ENCODE assay signal across 29 cellular contexts in the genomic region with DNA sequence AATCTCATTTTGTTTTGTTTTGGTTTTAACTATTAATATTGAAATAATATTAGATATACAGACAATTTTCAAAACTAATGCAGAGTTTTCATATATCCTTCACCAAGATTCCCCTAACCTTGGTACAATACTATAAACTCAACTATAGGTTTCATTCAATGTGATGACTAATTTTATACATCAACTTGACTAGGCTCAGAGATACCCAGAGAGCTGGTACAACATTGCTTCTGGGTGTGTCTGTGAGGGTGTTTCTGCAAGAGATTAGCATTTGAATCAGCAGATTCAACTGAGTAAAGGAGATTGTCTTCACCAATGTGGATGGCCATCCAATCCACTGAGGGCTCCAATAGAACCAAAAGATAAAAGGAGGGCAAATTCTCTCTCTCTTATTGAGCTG.
"Had no signal": no experiment of that assay in that cellular context is flagged by ENCODE, and none has a peak within 500 bp of the region (broad histone marks: within the 10 kb centered on the region; RNA-seq: fewer than 3 reads in every experiment).

No MANE protein-coding gene starts in this region.

- H3K27me3 ChIP-seq: neural progenitor cell, ovary, right lobe of liver, sigmoid colon, stomach, thyroid gland, tibial nerve, upper lobe of left lung, vagina had no signal

- FAIRE-seq: small intestine, urothelium cell line had no signal

- H3K36me3 Mint-ChIP-seq: natural killer cell; neural progenitor cell; stimulated activated naive B cell treated with anti-CD40 and anti-IgM and Interleukin-4, amounts not matched to agents 10 μg/mL and 1 μg/mL and 100 μg/mL, for 72 hours had no signal

- ATAC-seq: naive thymus-derived CD4-positive, alpha-beta T cell; natural killer cell; psoas muscle; right cardiac atrium; right lobe of liver; stimulated activated naive B cell treated with anti-CD40 and anti-IgM and Interleukin-4, amounts not matched to agents 10 μg/mL and 1 μg/mL and 100 μg/mL, for 72 hours had no signal

- H3K27ac Mint-ChIP-seq: naive thymus-derived CD4-positive, alpha-beta T cell; natural killer cell; nephron; neural progenitor cell; progenitor cell of endocrine pancreas; stimulated activated naive B cell treated with anti-CD40 and anti-IgM and Interleukin-4, amounts not matched to agents 10 μg/mL and 1 μg/mL and 100 μg/mL, for 72 hours; stimulated activated naive CD8-positive, alpha-beta T cell treated with anti-CD3 and anti-CD28 coated beads, Interleukin-15, Interleukin-2, amounts not matched to agents 100 ng/mL and 50 ng/mL, for 24 hours had no signal

- H3K4me3 Mint-ChIP-seq: naive thymus-derived CD4-positive, alpha-beta T cell; natural killer cell; nephron; neural progenitor cell; stimulated activated naive B cell treated with anti-CD40 and anti-IgM and Interleukin-4, amounts not matched to agents 10 μg/mL and 1 μg/mL and 100 μg/mL, for 72 hours; stimulated activated naive CD8-positive, alpha-beta T cell treated with anti-CD3 and anti-CD28 coated beads, Interleukin-15, Interleukin-2, amounts not matched to agents 100 ng/mL and 50 ng/mL, for 24 hours had no signal

- H3K9ac ChIP-seq: neural progenitor cell, parathyroid adenoma had no signal

- H3K4me3 ChIP-seq: neural progenitor cell, ovary, psoas muscle, right lobe of liver, sigmoid colon, stomach, thoracic aorta, thyroid gland, tibial nerve, upper lobe of left lung, vagina had no signal

- H2AFZ ChIP-seq: neural progenitor cell, parathyroid adenoma had no signal

- H3K4me2 ChIP-seq: neural progenitor cell had no signal

- H3K27me3 Mint-ChIP-seq: progenitor cell of endocrine pancreas; stimulated activated naive B cell treated with anti-CD40 and anti-IgM and Interleukin-4, amounts not matched to agents 10 μg/mL and 1 μg/mL and 100 μg/mL, for 72 hours; stimulated activated naive CD8-positive, alpha-beta T cell treated with anti-CD3 and anti-CD28 coated beads, Interleukin-15, Interleukin-2, amounts not matched to agents 100 ng/mL and 50 ng/mL, for 24 hours had no signal

- H3K9me3 Mint-ChIP-seq: natural killer cell; nephron; stimulated activated naive B cell treated with anti-CD40 and anti-IgM and Interleukin-4, amounts not matched to agents 10 μg/mL and 1 μg/mL and 100 μg/mL, for 72 hours; stimulated activated naive CD8-positive, alpha-beta T cell treated with anti-CD3 and anti-CD28 coated beads, Interleukin-15, Interleukin-2, amounts not matched to agents 100 ng/mL and 50 ng/mL, for 24 hours had no signal

- H3K36me3 ChIP-seq: neural progenitor cell, ovary, right lobe of liver, sigmoid colon, stomach, thoracic aorta, thyroid gland, tibial nerve, upper lobe of left lung, vagina had no signal

- H3K4me1 ChIP-seq: neural progenitor cell, parathyroid adenoma, psoas muscle, right lobe of liver, sigmoid colon, stomach, thyroid gland, tibial nerve, upper lobe of left lung, vagina had no signal

- H3K27ac ChIP-seq: neural progenitor cell, ovary, parathyroid adenoma, psoas muscle, right lobe of liver, sigmoid colon, stomach, thoracic aorta, thyroid gland, tibial nerve, upper lobe of left lung, vagina had no signal

- H3K4me1 Mint-ChIP-seq: nephron; stimulated activated naive B cell treated with anti-CD40 and anti-IgM and Interleukin-4, amounts not matched to agents 10 μg/mL and 1 μg/mL and 100 μg/mL, for 72 hours had no signal

- DNase-seq: naive thymus-derived CD4-positive, alpha-beta T cell; natural killer cell; occipital lobe; ovary; posterior cingulate gyrus; psoas muscle; right cardiac atrium; right lobe of liver; sigmoid colon; small intestine; stimulated activated CD4-positive, alpha-beta T cell treated with anti-CD3 and anti-CD28 coated beads, Interleukin-15, amount 100 ng/mL, for 24 hours; stimulated activated CD4-positive, alpha-beta T cell treated with anti-CD3 and anti-CD28 coated beads, Interleukin-2, amount 100 ng/mL, for 24 hours; stimulated activated CD4-positive, alpha-beta T cell treated with anti-CD3 and anti-CD28 coated beads, Interleukin-2, amount 100 ng/mL, for 48 hours; stimulated activated CD4-positive, alpha-beta T cell treated with anti-CD3 and anti-CD28 coated beads, Interleukin-4, amount 100 ng/mL, for 24 hours; stimulated activated naive B cell treated with anti-CD40 and anti-IgM and Interleukin-4, amounts not matched to agents 10 μg/mL and 1 μg/mL and 100 μg/mL, for 72 hours; stimulated activated naive CD4-positive, alpha-beta T cell treated with Interleukin-2 at 50 U/mL for 16 hours; stomach; thyroid gland; trophoblast cell; upper lobe of left lung had no signal

- H3K79me2 ChIP-seq: parathyroid adenoma had no signal

- H3K9me3 ChIP-seq: ovary, psoas muscle, right lobe of liver, sigmoid colon, stomach, thoracic aorta, thyroid gland, tibial nerve, upper lobe of left lung, vagina had no signal
